ENCODE assay signal across 17 cellular contexts in the genomic region with DNA sequence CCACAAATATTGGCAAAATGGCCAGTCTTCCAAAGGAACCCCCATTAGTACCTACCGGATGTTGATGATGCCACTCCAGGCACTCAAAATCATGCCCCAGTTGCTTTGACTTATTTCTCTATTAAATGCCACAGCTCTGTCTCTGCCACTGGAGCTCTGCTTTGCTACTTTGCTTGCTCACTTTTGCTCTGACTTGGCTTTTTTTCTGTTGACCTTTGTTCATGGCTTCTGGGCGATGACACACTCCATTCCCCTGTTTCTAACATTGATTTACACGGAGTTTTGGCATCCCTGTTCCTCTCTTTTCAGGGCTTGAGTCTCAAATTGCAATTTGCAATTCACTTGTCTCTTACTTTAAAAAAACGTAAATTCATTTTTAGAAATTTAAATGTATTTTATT.
"Had no signal": no experiment of that assay in that cellular context is flagged by ENCODE, and none has a peak within 500 bp of the region (broad histone marks: within the 10 kb centered on the region; RNA-seq: fewer than 3 reads in every experiment).

No MANE protein-coding gene starts in this region.

- H3K4me2 ChIP-seq: smooth muscle cell had no signal

- H3K27me3 Mint-ChIP-seq: activated B cell treated with CpG ODN at 0.5 μM for 24 hours; activated T-helper 17 cell treated with anti-CD3 and anti-CD28 coated beads, Interleukin-2, amount 50 U/mL, for 72 hours; natural killer cell treated with Interleukin-12 subunit alpha and Interleukin-12 subunit beta and Interleukin-15 and Interleukin-18, amount 100 ng/mL, for 72 hours had no signal

- DNase-seq: activated B cell treated with CpG ODN at 0.5 μM for 24 hours; activated CD4-positive, alpha-beta T cell treated with anti-CD3 and anti-CD28 coated beads, Interleukin-2, amount 50 U/mL, for 1 hour; activated naive CD4-positive, alpha-beta T cell treated with anti-CD3 and anti-CD28 coated beads for 36 hours; activated T-cell treated with anti-CD3 and anti-CD28 coated beads for 4 hours; caudate nucleus; colonic mucosa; hippocampal formation; left cardiac atrium; ovary; upper lobe of right lung had no signal

- H3K4me3 ChIP-seq: colonic mucosa, gastroesophageal sphincter, ovary, smooth muscle cell, upper lobe of right lung had no signal

- ATAC-seq: activated T-helper 17 cell treated with anti-CD3 and anti-CD28 coated beads, Interleukin-2, amount 50 U/mL, for 72 hours; gastroesophageal sphincter; natural killer cell treated with Interleukin-12 subunit alpha and Interleukin-12 subunit beta and Interleukin-15 and Interleukin-18, amount 100 ng/mL, for 72 hours; SK-N-SH treated with all-trans-retinoic acid at 6 μM for 48 hours; stimulated activated effector memory CD8-positive, alpha-beta T cell treated with anti-CD3 and anti-CD28 coated beads, Interleukin-12 subunit alpha, Interleukin-12 subunit beta, amount 100 ng/mL, for 72 hours; upper lobe of right lung had no signal

- H3K4me1 Mint-ChIP-seq: activated B cell treated with CpG ODN at 0.5 μM for 24 hours; activated T-helper 17 cell treated with anti-CD3 and anti-CD28 coated beads, Interleukin-2, amount 50 U/mL, for 72 hours; stimulated activated effector memory CD8-positive, alpha-beta T cell treated with anti-CD3 and anti-CD28 coated beads, Interleukin-12 subunit alpha, Interleukin-12 subunit beta, amount 100 ng/mL, for 72 hours had no signal

- H3K27me3 ChIP-seq: colonic mucosa, gastroesophageal sphincter, ovary, upper lobe of right lung had no signal

- H3K4me1 ChIP-seq: colonic mucosa, gastroesophageal sphincter, upper lobe of right lung had no signal

- H3K36me3 Mint-ChIP-seq: natural killer cell treated with Interleukin-12 subunit alpha and Interleukin-12 subunit beta and Interleukin-15 and Interleukin-18, amount 100 ng/mL, for 72 hours; stimulated activated effector memory CD8-positive, alpha-beta T cell treated with anti-CD3 and anti-CD28 coated beads, Interleukin-12 subunit alpha, Interleukin-12 subunit beta, amount 100 ng/mL, for 72 hours had no signal

- H3K27ac ChIP-seq: colonic mucosa, gastroesophageal sphincter, ovary, upper lobe of right lung had no signal

- H3K9me3 Mint-ChIP-seq: activated B cell treated with CpG ODN at 0.5 μM for 24 hours; natural killer cell treated with Interleukin-12 subunit alpha and Interleukin-12 subunit beta and Interleukin-15 and Interleukin-18, amount 100 ng/mL, for 72 hours had no signal

- H3K4me3 Mint-ChIP-seq: activated B cell treated with CpG ODN at 0.5 μM for 24 hours; activated naive CD4-positive, alpha-beta T cell treated with anti-CD3 and anti-CD28 coated beads for 36 hours; activated T-helper 17 cell treated with anti-CD3 and anti-CD28 coated beads, Interleukin-2, amount 50 U/mL, for 72 hours; natural killer cell treated with Interleukin-12 subunit alpha and Interleukin-12 subunit beta and Interleukin-15 and Interleukin-18, amount 100 ng/mL, for 72 hours; stimulated activated effector memory CD8-positive, alpha-beta T cell treated with anti-CD3 and anti-CD28 coated beads, Interleukin-12 subunit alpha, Interleukin-12 subunit beta, amount 100 ng/mL, for 72 hours; T-helper 1 cell treated with Interleukin-12 subunit alpha and Interleukin-12 subunit beta and Interleukin-4 antibody, amounts not matched to agents 30 μg/mL and 1 μg/mL, for 36 hours had no signal

- H3K36me3 ChIP-seq: colonic mucosa, gastroesophageal sphincter, ovary, upper lobe of right lung had no signal

- H3K27ac Mint-ChIP-seq: activated B cell treated with CpG ODN at 0.5 μM for 24 hours; activated naive CD4-positive, alpha-beta T cell treated with anti-CD3 and anti-CD28 coated beads for 36 hours; activated T-helper 17 cell treated with anti-CD3 and anti-CD28 coated beads, Interleukin-2, amount 50 U/mL, for 72 hours; natural killer cell treated with Interleukin-12 subunit alpha and Interleukin-12 subunit beta and Interleukin-15 and Interleukin-18, amount 100 ng/mL, for 72 hours; stimulated activated effector memory CD8-positive, alpha-beta T cell treated with anti-CD3 and anti-CD28 coated beads, Interleukin-12 subunit alpha, Interleukin-12 subunit beta, amount 100 ng/mL, for 72 hours; T-helper 1 cell treated with Interleukin-12 subunit alpha and Interleukin-12 subunit beta and Interleukin-4 antibody, amounts not matched to agents 30 μg/mL and 1 μg/mL, for 36 hours had no signal

- H3K9me3 ChIP-seq: colonic mucosa, gastroesophageal sphincter, ovary, upper lobe of right lung had no signal
